18 cellular contexts compared by ENCODE assay signal in the genomic region with DNA sequence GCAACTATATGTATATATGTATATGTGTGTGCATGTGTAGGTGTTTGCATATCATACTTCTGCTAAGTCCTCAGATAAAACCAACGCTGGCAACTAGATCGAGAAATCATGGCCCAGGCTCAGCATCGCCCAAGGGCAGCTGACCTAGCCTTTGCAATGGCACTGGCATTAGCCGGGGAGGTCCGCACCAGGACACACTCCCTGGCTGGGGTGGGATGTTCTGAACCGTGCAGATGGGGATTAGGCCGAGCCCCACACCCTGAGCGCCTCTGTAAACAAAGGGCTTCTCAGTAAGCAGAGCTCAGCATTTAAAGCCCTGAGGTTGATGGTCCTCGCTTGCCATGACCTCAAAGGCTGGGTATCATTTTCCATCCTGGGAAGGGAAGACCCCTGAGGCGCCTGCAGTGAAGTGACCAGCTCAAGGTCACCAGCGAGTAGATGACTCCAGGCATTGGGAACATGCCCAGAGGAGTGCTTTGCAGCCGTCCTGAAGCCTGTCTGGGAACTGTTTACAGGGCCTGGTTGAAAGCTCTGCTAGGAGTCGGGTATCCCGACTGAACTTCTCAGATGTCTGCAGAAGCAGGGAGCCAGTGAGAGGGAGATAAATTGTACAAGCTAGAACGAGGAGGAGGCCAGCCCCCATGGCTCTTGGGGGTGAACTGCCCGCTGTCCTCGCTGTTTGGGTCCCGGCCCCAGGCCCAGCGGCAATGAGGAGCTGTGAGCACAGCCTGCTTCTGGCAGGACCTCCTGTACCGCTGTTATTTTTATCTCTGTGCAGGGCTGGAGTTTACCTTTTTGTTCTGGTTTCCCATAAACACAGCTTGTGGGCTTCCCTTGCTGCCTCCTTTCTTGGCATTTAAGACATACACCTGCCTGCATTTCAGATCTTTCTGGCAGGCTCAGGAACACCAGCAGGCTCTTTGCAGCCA. TPM values are rescaled to one million over a fixed set of nuclear protein-coding genes. Genes with fewer than 3 reads are reported as not detected.
DNase-seq lines count a peak whose midpoint lies in the region; ATAC-seq, FAIRE-seq and TF ChIP-seq lines count a peak whose summit lies in the region.
"Had no signal": no experiment of that assay in that cellular context is flagged by ENCODE, and none has a peak within 500 bp of the region (broad histone marks: within the 10 kb centered on the region; RNA-seq: fewer than 3 reads in every experiment).

No MANE protein-coding gene starts in this region.

- in situ Hi-C loops in HepG2 (cut with HindIII; ENCODE audit: extremely low pct_ligation_motif_present, low pct_unique_long_range_greater_than_20kb), result no loop called here

- H3K9me3 ChIP-seq in esophagus (ENCODE audit: control insufficient read depth in 2 of 2, insufficient read depth in 1 of 2, low read depth in 1 of 2, low read length in 1 of 2), result no peaks in the 10 kb centered on the region
- H3K9me3 ChIP-seq in mucosa of rectum (ENCODE audit: control insufficient read depth in 2 of 2, low read length in 2 of 2), result no peaks in the 10 kb centered on the region
- H3K9me3 ChIP-seq in stomach smooth muscle (ENCODE audit: control insufficient read depth in 2 of 2, low read length in 2 of 2), result no peaks in the 10 kb centered on the region
- no peaks in the 10 kb centered on the region for H3K9me3 ChIP-seq in effector memory CD4-positive, alpha-beta T cell (ENCODE audit: control insufficient read depth, low read length)
- H3K9me3 ChIP-seq in HepG2 (ENCODE audit: low read length), result no peaks in the 10 kb centered on the region

- no peak overlapping the region for H3K4me2 ChIP-seq in HepG2 (ENCODE audit: low read depth, low read length)

- CTCF ChIA-PET in HepG2 (lab: Yijun Ruan, JAX; ENCODE audit: low intra/inter-chr PET ratio, low total read pairs), result no interaction called here

- FAIRE-seq in RCC 7860 (lab: Jason Lieb, UNC) (no peak), HepG2 (lab: Jason Lieb, UNC) (no peak)
- FAIRE-seq: D721Med, GM12891 had no signal

- H3K36me3 ChIP-seq in esophagus (ENCODE audit: control insufficient read depth in 2 of 2, insufficient read depth in 2 of 2, low read length in 1 of 2) (no peaks in the 10 kb centered on the region), mucosa of rectum (ENCODE audit: control insufficient read depth in 2 of 2, insufficient read depth in 2 of 2, low read length in 2 of 2) (no peaks in the 10 kb centered on the region), stomach smooth muscle (ENCODE audit: control insufficient read depth in 2 of 2, insufficient read depth in 2 of 2, low read length in 2 of 2) (no peaks in the 10 kb centered on the region), HepG2 (replicated peaks in 1 of 2; ENCODE audit: control insufficient read depth in 1 of 2, insufficient read depth in 2 of 2, low read length in 2 of 2) (no peaks in the 10 kb centered on the region)
- no peaks in the 10 kb centered on the region for H3K36me3 ChIP-seq in effector memory CD4-positive, alpha-beta T cell (ENCODE audit: control insufficient read depth, insufficient read depth, low read length)

- 74 to 79% methylated on average over 20 of the region's 20 CpGs for WGBS in esophagus, 2 donors
- WGBS in HepG2 (ENCODE audit: low lambda C conversion rate), result 40% methylated on average over 14 of the region's 20 CpGs

- H3K4me1 ChIP-seq in esophagus (ENCODE audit: control insufficient read depth in 2 of 2, insufficient read depth in 2 of 2, low read length in 1 of 2) (peaks cover 0 to 6% of the 10 kb centered on the region in 2 donors), mucosa of rectum (ENCODE audit: control insufficient read depth in 2 of 2, insufficient read depth in 2 of 2, low read length in 2 of 2) (no peaks in the 10 kb centered on the region), stomach smooth muscle (ENCODE audit: control insufficient read depth, insufficient read depth, low read length) (peaks cover 75% of the 10 kb centered on the region), HepG2 (ENCODE audit: insufficient read depth, low read length) (peaks cover 22% of the 10 kb centered on the region)
- no peaks in the 10 kb centered on the region for H3K4me1 ChIP-seq in effector memory CD4-positive, alpha-beta T cell (ENCODE audit: control insufficient read depth, insufficient read depth, low read length, poor library complexity, severe bottlenecking)
- H3K4me1 ChIP-seq: foreskin keratinocyte had no signal

- no peaks in the 10 kb centered on the region for H3K79me2 ChIP-seq in HepG2 (ENCODE audit: insufficient read depth, low read length)

- TF ChIP-seq EP300 in HepG2 (IDR thresholded peaks at IDR 0.05; ENCODE audit: low read depth in 2 of 2, low read length in 2 of 2) (no peak), HepG2 (CRISPR knock-in tag; IDR thresholded peaks at IDR 0.05; ENCODE audit: borderline replicate concordance) (no peak)

- H3K9ac ChIP-seq in mucosa of rectum (ENCODE audit: low read depth in 1 of 2, low read length in 2 of 2) (no peak overlapping the region), stomach smooth muscle (ENCODE audit: low read length in 2 of 2) (peak overlapping the region; percentile 44 to 47), HepG2 (ENCODE audit: insufficient read depth, low read depth, low read length) (no peak overlapping the region)

- TF ChIP-seq POLR2A in HepG2 (IDR thresholded peaks at IDR 0.05; ENCODE audit: insufficient read depth in 1 of 2, low read depth in 2 of 2, low read length in 2 of 2), result no peak

- no peak for ATAC-seq in HepG2
- ATAC-seq: foreskin keratinocyte had no signal

- POLR2A ChIA-PET in HepG2 (lab: Yijun Ruan, JAX), result no interaction called here

- no peak for TF ChIP-seq CTCF in HepG2 (CRISPR knock-in tag; IDR thresholded peaks at IDR 0.05)

- no peaks in the 10 kb centered on the region for H4K20me1 ChIP-seq in HepG2 (ENCODE audit: insufficient read depth, low read length)

- DNase-seq in NCI-H69 (lab: John Stamatoyannopoulos, UW) (peak; percentile 53), RCC 7860 (ENCODE audit: low spot score) (no peak), HCEC 1CT (no peak), HepG2 (ENCODE audit: low spot score) (no peak)
- DNase-seq in effector memory CD4-positive, alpha-beta T cell, result no peak
- DNase-seq: activated CD4-positive, alpha-beta T cell treated with anti-CD3 and anti-CD28 coated beads for 4 hours; activated CD8-positive, alpha-beta memory T cell treated with anti-CD3 and anti-CD28 coated beads, Interleukin-2, amount 50 U/mL, for 4 hours; activated gamma-delta T cell; foreskin keratinocyte; GDM1; naive thymus-derived CD4-positive, alpha-beta T cell; NCI-H526 had no signal

- H3K4me3 ChIP-seq in esophagus (ENCODE audit: low read depth in 1 of 2, low read length in 2 of 2) (no peak overlapping the region), mucosa of rectum (ENCODE audit: low read length in 2 of 2) (no peak overlapping the region), stomach smooth muscle (ENCODE audit: low read length in 2 of 2) (peak overlapping the region; percentile 13 to 40), HepG2 (replicated peaks in 1 of 3; ENCODE audit: insufficient read depth in 1 of 3, low read depth in 2 of 3, low read length in 3 of 3) (no peak overlapping the region)
- no peak overlapping the region for H3K4me3 ChIP-seq in effector memory CD4-positive, alpha-beta T cell (ENCODE audit: insufficient read depth, low read depth, low read length, poor library complexity, severe bottlenecking)

- H3K27ac ChIP-seq in esophagus (ENCODE audit: low read depth in 2 of 2, low read length in 1 of 2) (peak overlapping the region; percentile 62), mucosa of rectum (ENCODE audit: low read depth in 2 of 2, low read length in 2 of 2) (peak overlapping the region; percentile 18 to 43), stomach smooth muscle (ENCODE audit: low read length) (peak overlapping the region; percentile 99), HepG2 (ENCODE audit: extremely low read length, insufficient read depth, low read length) (no peak overlapping the region)
- H3K27ac ChIP-seq in effector memory CD4-positive, alpha-beta T cell (ENCODE audit: insufficient read depth, low read length, poor library complexity, severe bottlenecking), result no peak overlapping the region
- H3K27ac ChIP-seq: foreskin keratinocyte had no signal

- TF ChIP-seq RAD21 in HepG2 (CRISPR knock-in tag; IDR thresholded peaks at IDR 0.05), result no peak

- no TSS peak for BruUV-seq in HepG2 (replicated peaks; lab: Mats Ljungman, UMichigan)

- H2AFZ ChIP-seq in HepG2 (ENCODE audit: low read length), result no peak overlapping the region

- H3K27me3 ChIP-seq in esophagus (ENCODE audit: control insufficient read depth in 1 of 2, insufficient read depth in 2 of 2, low read length in 2 of 2) (no peaks in the 10 kb centered on the region), mucosa of rectum (ENCODE audit: control insufficient read depth in 2 of 2, insufficient read depth in 2 of 2, low read length in 2 of 2) (peaks cover 0 to 3% of the 10 kb centered on the region in 2 donors), stomach smooth muscle (ENCODE audit: control insufficient read depth in 1 of 2, insufficient read depth in 2 of 2, low read length in 2 of 2) (no peaks in the 10 kb centered on the region), HepG2 (ENCODE audit: control insufficient read depth in 1 of 2, insufficient read depth in 2 of 2, low read length in 2 of 2) (peaks cover 2 to 42% of the 10 kb centered on the region in 2 experiments; a peak in 3 of 5 replicates)
- no peaks in the 10 kb centered on the region for H3K27me3 ChIP-seq in effector memory CD4-positive, alpha-beta T cell (replicated peaks; ENCODE audit: control insufficient read depth, insufficient read depth, low read length, poor library complexity, severe bottlenecking)

- intact Hi-C loops in HepG2 (cut with micrococcal nuclease; ENCODE audit: unreplicated experiment), result no loop called here

RNA-seq across cellular contexts. Expression of gene GADD45G, which starts 18.4 kb away (rescaled TPM):
- polyA plus RNA-seq in esophagus (10 to 100 TPM; 13.5 to 19.8 TPM), HepG2 (2011; rRNA removed) (not detected in 2 replicates)
- not detected in 2 replicates for total RNA-seq in HepG2 (2016; rRNA removed; fragmentation: Illumina TruSeq; extraction: Trizol)
- total RNA-seq in HepG2 (2016; cell fraction: cytosol; rRNA removed; fragmentation: Illumina TruSeq; extraction: Trizol; ENCODE audit: low read depth), result not detected in 2 replicates
- not detected in 2 replicates for total RNA-seq in HepG2 (2016; cell fraction: insoluble cytoplasmic fraction; rRNA removed; fragmentation: Illumina TruSeq; extraction: Trizol)
- total RNA-seq in HepG2 (2016; cell fraction: membrane; rRNA removed; fragmentation: Illumina TruSeq; extraction: Trizol), result not detected in 2 replicates
- total RNA-seq in HepG2 (2016; cell fraction: nucleus; rRNA removed; fragmentation: Illumina TruSeq; extraction: Trizol), result not detected in 2 replicates
- polyA plus RNA-seq in HepG2 (2011; cell fraction: cytosol; rRNA removed), result not detected in 2 replicates
- polyA plus RNA-seq in HepG2 (2011; cell fraction: nucleus; rRNA removed), result not detected in 2 replicates
- polyA plus RNA-seq in HepG2 (2012), result not detected in 2 replicates
- polyA plus RNA-seq in HepG2 (2016; cell fraction: cytosol; fragmentation: Illumina TruSeq; extraction: Trizol; ENCODE audit: low read depth), result not detected in 2 replicates
- polyA plus RNA-seq in HepG2 (2016; cell fraction: insoluble cytoplasmic fraction; fragmentation: Illumina TruSeq; extraction: Trizol; ENCODE audit: low read depth), result not detected in 2 replicates
- polyA plus RNA-seq in HepG2 (2016; cell fraction: membrane; fragmentation: Illumina TruSeq; extraction: Trizol; ENCODE audit: low read depth), result not detected in 2 replicates
- not detected in 2 replicates for polyA plus RNA-seq in HepG2 (2016; cell fraction: nucleus; fragmentation: Illumina TruSeq; extraction: Trizol; ENCODE audit: insufficient read depth, low read depth)
- polyA minus RNA-seq in HepG2 (2011; rRNA and poly(A)+ RNA removed; ENCODE audit: low replicate concordance), result not detected in 2 replicates
- polyA minus RNA-seq in HepG2 (2011; cell fraction: cytosol; rRNA and poly(A)+ RNA removed), result not detected in 2 replicates
- not detected in 2 replicates for polyA minus RNA-seq in HepG2 (2011; cell fraction: nucleus; rRNA and poly(A)+ RNA removed)
- total RNA-seq: foreskin keratinocyte, lung microvascular endothelial cell had no signal

Comparison
In these comparisons a context has a peak if more than half of its experiments do, and no peak if none do; other contexts are left out.
1. H3K27ac ChIP-seq: peak in esophagus (2 of 2), mucosa of rectum (2 of 2) and stomach smooth muscle (single experiment); none in effector memory CD4-positive, alpha-beta T cell (single experiment) and HepG2 (single experiment).
2. H3K4me3 ChIP-seq: peak in stomach smooth muscle (2 of 2); none in esophagus (0 of 2), mucosa of rectum (0 of 2), effector memory CD4-positive, alpha-beta T cell (single experiment) and HepG2 (0 of 3).
3. H3K9ac ChIP-seq: peak in stomach smooth muscle (2 of 2); none in mucosa of rectum (0 of 2) and HepG2 (single experiment).
4. RNA of gene GADD45G, which starts 18.4 kb away (polyA plus RNA-seq): 13.5 to 19.8 TPM in esophagus; not detected in HepG2; every median in the first group is over 10 times any median in the second.